Comparison of ENCODE assay signal across 19 cellular contexts in the genomic region with DNA sequence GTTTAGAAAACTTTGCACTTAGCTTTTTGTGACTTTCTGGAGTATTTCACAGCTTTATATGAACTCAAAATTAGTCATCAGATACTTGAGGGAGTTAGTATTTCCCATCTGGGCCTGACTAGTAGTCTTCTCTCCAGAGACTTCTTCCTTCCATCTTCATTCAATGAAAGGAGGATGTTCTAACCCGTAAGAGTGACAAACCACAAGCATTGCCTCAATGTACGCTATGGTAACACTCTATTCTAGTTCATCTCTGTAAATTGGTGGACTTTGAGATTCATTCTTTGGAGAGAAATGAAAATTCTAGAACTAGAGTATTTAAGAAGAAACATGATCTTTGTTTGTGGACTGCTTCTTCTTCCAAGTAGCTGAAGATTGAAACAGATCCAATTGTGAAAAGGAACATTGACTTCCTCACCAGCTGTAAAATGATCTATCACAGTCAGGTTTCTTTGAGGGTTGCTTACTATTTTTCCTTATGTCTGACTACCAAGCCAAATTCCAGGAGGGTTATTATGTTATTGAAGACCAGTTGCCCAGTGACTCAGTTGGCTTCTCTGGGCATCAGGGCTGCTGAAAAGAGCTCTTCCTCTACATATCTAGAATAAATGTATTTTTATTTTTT.
"Had no signal": no experiment of that assay in that cellular context is flagged by ENCODE, and none has a peak within 500 bp of the region (broad histone marks: within the 10 kb centered on the region; RNA-seq: fewer than 3 reads in every experiment).

No MANE protein-coding gene starts in this region.

- H3K36me3 Mint-ChIP-seq: activated naive CD8-positive, alpha-beta T cell treated with anti-CD3 and anti-CD28 coated beads, Interleukin-2, amount 10 ng/mL, durations not matched to agents 7 days and 5 days; naive B cell had no signal

- H3K27me3 ChIP-seq: cardiac muscle cell, colonic mucosa, esophagus squamous epithelium, neutrophil, right atrium auricular region had no signal

- H3K4me1 Mint-ChIP-seq: activated naive CD8-positive, alpha-beta T cell treated with anti-CD3 and anti-CD28 coated beads, Interleukin-2, amount 10 ng/mL, durations not matched to agents 7 days and 5 days; naive B cell had no signal

- DNase-seq: activated CD4-positive, alpha-beta T cell treated with anti-CD3 and anti-CD28 coated beads, Interleukin-2, amount 50 U/mL, for 4 hours; activated CD4-positive, CD25-positive, alpha-beta regulatory T cell treated with anti-CD3 and anti-CD28 coated beads, Interleukin-2, amount 50 U/mL, for 72 hours; activated gamma-delta T cell; activated naive CD8-positive, alpha-beta T cell treated with anti-CD3 and anti-CD28 coated beads, Interleukin-2, amount 10 ng/mL, durations not matched to agents 7 days and 5 days; activated T-cell treated with anti-CD3 and anti-CD28 coated beads, Interleukin-2, amount 50 U/mL, for 4 hours; aorta; colonic mucosa; esophagus squamous epithelium; hypothalamus; midbrain; naive B cell; posterior cingulate gyrus; stimulated activated CD4-positive, alpha-beta T cell treated with anti-CD3 and anti-CD28 coated beads, Interleukin-2, amount 100 ng/mL, for 24 hours; stimulated activated naive CD4-positive, alpha-beta T cell; trophoblast cell had no signal

- H3K9me3 ChIP-seq: colonic mucosa, esophagus squamous epithelium, neutrophil, right atrium auricular region had no signal

- H3K4me3 Mint-ChIP-seq: activated naive CD8-positive, alpha-beta T cell treated with anti-CD3 and anti-CD28 coated beads, Interleukin-2, amount 10 ng/mL, durations not matched to agents 7 days and 5 days; activated T-cell treated with anti-CD3 and anti-CD28 coated beads, Interleukin-2, amount 50 U/mL, for 4 hours; naive B cell had no signal

- H3K27ac ChIP-seq: cardiac muscle cell, colonic mucosa, esophagus squamous epithelium, neutrophil, right atrium auricular region had no signal

- H3K9me3 Mint-ChIP-seq: activated naive CD8-positive, alpha-beta T cell treated with anti-CD3 and anti-CD28 coated beads, Interleukin-2, amount 10 ng/mL, durations not matched to agents 7 days and 5 days; activated T-cell treated with anti-CD3 and anti-CD28 coated beads, Interleukin-2, amount 50 U/mL, for 4 hours had no signal

- H3K4me1 ChIP-seq: colonic mucosa, right atrium auricular region had no signal

- H3K36me3 ChIP-seq: cardiac muscle cell, colonic mucosa, esophagus squamous epithelium, neutrophil, right atrium auricular region had no signal

- H3K27ac Mint-ChIP-seq: activated naive CD8-positive, alpha-beta T cell treated with anti-CD3 and anti-CD28 coated beads, Interleukin-2, amount 10 ng/mL, durations not matched to agents 7 days and 5 days; naive B cell had no signal

- H3K4me3 ChIP-seq: cardiac muscle cell, colonic mucosa, esophagus squamous epithelium, lung, right atrium auricular region had no signal
